Comparison of ENCODE assay signal across 8 cellular contexts in genomic region chr19:11738746-11739620, GRCh38. TPM values are rescaled to one million over a fixed set of nuclear protein-coding genes. Genes with fewer than 3 reads are reported as not detected.
DNase-seq lines count a peak whose midpoint lies in the region; ATAC-seq and TF ChIP-seq lines count a peak whose summit lies in the region.

TSS of gene ZNF823 (minus strand) at chr19:11738946. CDS start at chr19:11738819, 127 bp downstream.

- H3K4me3 ChIP-seq in CD8-positive, alpha-beta T cell (ENCODE audit: low read depth, low read length): peak within 1 kb of the TSS; percentile 72
- peak within 1 kb of the TSS; percentile 87 for H3K4me3 ChIP-seq in lower lobe of right lung

- peaks cover 12% of the 10 kb centered on the region for H3K36me3 Mint-ChIP-seq in CD8-positive, alpha-beta T cell
- peaks cover 21% of the 10 kb centered on the region for H3K36me3 Mint-ChIP-seq in activated CD8-positive, alpha-beta T cell treated with anti-CD3 and anti-CD28 coated beads, Interleukin-2, amount 10 ng/mL, durations not matched to agents 7 days and 5 days (ENCODE audit: low read depth)

- peak within 1 kb of the TSS; percentile 96 for H3K27ac Mint-ChIP-seq in CD8-positive, alpha-beta T cell
- H3K27ac Mint-ChIP-seq in activated CD8-positive, alpha-beta T cell treated with anti-CD3 and anti-CD28 coated beads, Interleukin-2, amount 10 ng/mL, durations not matched to agents 7 days and 5 days: peak within 1 kb of the TSS; percentile 98

- peaks cover 14% of the 10 kb centered on the region for H3K4me1 ChIP-seq in CD8-positive, alpha-beta T cell (ENCODE audit: insufficient read depth, low read length)
- peaks cover 22% of the 10 kb centered on the region for H3K4me1 ChIP-seq in lower lobe of right lung

- no peak for TF ChIP-seq CTCF in CD8-positive, alpha-beta T cell (IDR thresholded peaks at IDR 0.05)
- TF ChIP-seq CTCF in lower lobe of right lung (IDR thresholded peaks at IDR 0.05): no peak

- no peaks in the 10 kb centered on the region for H3K27me3 Mint-ChIP-seq in CD8-positive, alpha-beta T cell (ENCODE audit: low read depth)
- peaks cover 7% of the 10 kb centered on the region for H3K27me3 Mint-ChIP-seq in activated CD8-positive, alpha-beta T cell treated with anti-CD3 and anti-CD28 coated beads, Interleukin-2, amount 10 ng/mL, durations not matched to agents 7 days and 5 days (ENCODE audit: low read depth)

- peak; percentile 94 to 99 (median 97) for DNase-seq in CD8-positive, alpha-beta T cell
- DNase-seq in HK-2 (ENCODE audit: unreplicated experiment) (peak; percentile 99), NCI-H82 treated with DMSO at 0.1 percent for 48 hours (lab: John Stamatoyannopoulos, UW; ENCODE audit: unreplicated experiment) (peak; percentile 93), lower lobe of right lung (peak; percentile 97)
- DNase-seq in activated CD8-positive, alpha-beta T cell treated with anti-CD3 and anti-CD28 coated beads, Interleukin-2, amount 10 ng/mL, durations not matched to agents 7 days and 5 days: peak; percentile 100
- DNase-seq in effector CD4-positive, alpha-beta T cell: peak; percentile 91
- DNase-seq in stimulated activated CD4-positive, alpha-beta T cell treated with anti-CD3 and anti-CD28 coated beads, TNF-alpha, amount 100 ng/mL, for 1 hour (ENCODE audit: low read depth in 3 of 3, low spot score in 1 of 3): peak; percentile 88 to 94 (median 90)

- no peaks in the 10 kb centered on the region for H3K27me3 ChIP-seq in CD8-positive, alpha-beta T cell (ENCODE audit: insufficient read depth, low read length)
- no peaks in the 10 kb centered on the region for H3K27me3 ChIP-seq in lower lobe of right lung (ENCODE audit: low read depth)

- CTCF ChIA-PET in CD8-positive, alpha-beta T cell (lab: Charles Lee): interaction anchor here (1.4 to 2.3 kb wide), 2 partner anchors 39 to 59 kb away, joined by 3 to 7 read pairs; no protein-coding TSS in a partner anchor
- CTCF ChIA-PET in activated CD8-positive, alpha-beta T cell treated with anti-CD3 and anti-CD28 coated beads, Interleukin-2, amount 10 ng/mL, durations not matched to agents 7 days and 5 days (lab: Charles Lee): interaction anchor here (0.7 to 1.2 kb wide), 2 partner anchors 27 to 156 kb away, joined by 3 to 4 read pairs; partner anchors contain the start of gene ZNF441

- no peaks in the 10 kb centered on the region for H3K9me3 ChIP-seq in CD8-positive, alpha-beta T cell (ENCODE audit: low read length)
- no peaks in the 10 kb centered on the region for H3K9me3 ChIP-seq in lower lobe of right lung

- intact Hi-C loops in CD8-positive, alpha-beta T cell (cut with DNase I, micrococcal nuclease): loop anchor here (1.0 to 5.0 kb wide), 10 partner anchors 27 to 424 kb away; partner anchors contain the start of genes ZNF441 (in 2 of the 2), ZNF136 (in 1 of the 2), ZNF440 (in 1 of the 2) and ZNF491 (in 1 of the 2)
- intact Hi-C loops in lower lobe of right lung (cut with DNase I): no loop called here

- POLR2A ChIA-PET in CD8-positive, alpha-beta T cell (lab: Charles Lee): interaction anchor here (0.7 to 2.1 kb wide), 2 partner anchors 27 to 401 kb away, joined by 3 to 8 read pairs; partner anchors contain the start of genes ZNF20 and ZNF441
- POLR2A ChIA-PET in activated CD8-positive, alpha-beta T cell treated with anti-CD3 and anti-CD28 coated beads, Interleukin-2, amount 10 ng/mL, durations not matched to agents 7 days and 5 days (lab: Charles Lee): no interaction called here

- H3K27ac ChIP-seq in CD8-positive, alpha-beta T cell (ENCODE audit: low read depth, low read length): peak within 1 kb of the TSS; percentile 52
- H3K27ac ChIP-seq in lower lobe of right lung: peak within 1 kb of the TSS; percentile 92

- peak; percentile 99 for ATAC-seq in CD8-positive, alpha-beta T cell
- ATAC-seq in GM19455 (IDR thresholded peaks at IDR 0.05; ENCODE audit: unreplicated experiment) (peak; percentile 90), lower lobe of right lung (peak; percentile 99 to 100)
- ATAC-seq in activated CD8-positive, alpha-beta T cell treated with anti-CD3 and anti-CD28 coated beads, Interleukin-2, amount 10 ng/mL, durations not matched to agents 7 days and 5 days: peak; percentile 98

- H3K4me1 Mint-ChIP-seq in CD8-positive, alpha-beta T cell (ENCODE audit: low read depth): peaks cover 32% of the 10 kb centered on the region
- peaks cover 21% of the 10 kb centered on the region for H3K4me1 Mint-ChIP-seq in activated CD8-positive, alpha-beta T cell treated with anti-CD3 and anti-CD28 coated beads, Interleukin-2, amount 10 ng/mL, durations not matched to agents 7 days and 5 days (ENCODE audit: low read depth)

- H3K4me3 Mint-ChIP-seq in CD8-positive, alpha-beta T cell: peak within 1 kb of the TSS; percentile 99
- peak within 1 kb of the TSS; percentile 99 for H3K4me3 Mint-ChIP-seq in activated CD8-positive, alpha-beta T cell treated with anti-CD3 and anti-CD28 coated beads, Interleukin-2, amount 10 ng/mL, durations not matched to agents 7 days and 5 days

- no peaks in the 10 kb centered on the region for H3K9me3 Mint-ChIP-seq in CD8-positive, alpha-beta T cell
- H3K9me3 Mint-ChIP-seq in activated CD8-positive, alpha-beta T cell treated with anti-CD3 and anti-CD28 coated beads, Interleukin-2, amount 10 ng/mL, durations not matched to agents 7 days and 5 days (ENCODE audit: insufficient read depth): no peaks in the 10 kb centered on the region

- H3K36me3 ChIP-seq in CD8-positive, alpha-beta T cell (ENCODE audit: insufficient read depth, low read length): no peaks in the 10 kb centered on the region
- H3K36me3 ChIP-seq in lower lobe of right lung: no peaks in the 10 kb centered on the region

RNA-seq across cellular contexts. Expression of gene ZNF823, which starts in this region (rescaled TPM):
- 1 to 10 TPM; 2.8 to 4.3 TPM for total RNA-seq in CD8-positive, alpha-beta T cell
- 1 to 10 TPM; 6.5 to 7.0 TPM for total RNA-seq in activated CD8-positive, alpha-beta T cell treated with anti-CD3 and anti-CD28 coated beads, Interleukin-2, amount 10 ng/mL, durations not matched to agents 7 days and 5 days
- total RNA-seq in lower lobe of right lung: 5.6 TPM

Comparison
In these comparisons a context has a peak if more than half of its experiments do, and no peak if none do; other contexts are left out.
1. Peak in every context shown above with its lines: DNase-seq, ATAC-seq, H3K4me3 ChIP-seq and H3K27ac ChIP-seq.